In genomic region chr5:169416583-169417196, GRCh38 we compare ENCODE assay signal across 9 cellular contexts.
DNase-seq lines count a peak whose midpoint lies in the region; ATAC-seq and TF ChIP-seq lines count a peak whose summit lies in the region.
"Had no signal": no experiment of that assay in that cellular context is flagged by ENCODE, and none has a peak within 500 bp of the region (broad histone marks: within the 10 kb centered on the region; RNA-seq: fewer than 3 reads in every experiment).

No MANE protein-coding gene starts in this region.

- DNase-seq in HFFc6 (peak; percentile 73), iPS-NIHi11 (ENCODE audit: low spot score) (peak; percentile 27), putamen (ENCODE audit: low spot score) (no peak), NCI-H2029 (lab: John Stamatoyannopoulos, UW) (no peak), DMS114 treated with DMSO at 0.1 percent for 48 hours (lab: John Stamatoyannopoulos, UW; ENCODE audit: unreplicated experiment) (no peak)
- DNase-seq in activated CD4-positive, CD25-positive, alpha-beta regulatory T cell treated with anti-CD3 and anti-CD28 coated beads, Interleukin-2, amount 50 U/mL, for 72 hours, result no peak

- H3K4me1 Mint-ChIP-seq in HFFc6 (ENCODE audit: low read depth), result peaks cover 65% of the 10 kb centered on the region

- peaks cover 85% of the 10 kb centered on the region for H3K27me3 ChIP-seq in OCI-LY3 (ENCODE audit: low read depth, low read length)

- peaks cover 4% of the 10 kb centered on the region; the same call in 1 of the 2 replicates for H3K9me3 ChIP-seq in OCI-LY3 (ENCODE audit: insufficient read depth, low read length)

- no peaks in the 10 kb centered on the region for H3K36me3 ChIP-seq in OCI-LY3 (replicated peaks; ENCODE audit: low read depth, low read length)

- H3K4me1 ChIP-seq in OCI-LY3 (ENCODE audit: low read length), result peaks cover 42% of the 10 kb centered on the region

- H3K4me2 ChIP-seq in OCI-LY3 (ENCODE audit: low read length), result peak overlapping the region; percentile 75

- peak overlapping the region; percentile 58 for H3K4me3 ChIP-seq in OCI-LY3 (ENCODE audit: low read length)

- H3K4me3 Mint-ChIP-seq in HFFc6, result peak overlapping the region; percentile 38

- no peak overlapping the region for H3K9ac ChIP-seq in OCI-LY3 (ENCODE audit: low read length)

- 0 out of 2 replicates have a peak, but pooled peaks cover 5% of the 10 kb centered on the region for H4K20me1 ChIP-seq in OCI-LY3 (ENCODE audit: insufficient read depth, low read length)

- TF ChIP-seq CTCF in HFFc6 (IDR thresholded peaks at IDR 0.05) (no peak), OCI-LY3 (IDR thresholded peaks at IDR 0.05; ENCODE audit: low read depth, low read length) (no peak)

- peak; percentile 93 for ATAC-seq in GM18498 (IDR thresholded peaks at IDR 0.05; ENCODE audit: unreplicated experiment)

- peak overlapping the region; percentile 7; the same call in 1 of the 2 replicates for H3K27ac Mint-ChIP-seq in HFFc6
- H3K27ac Mint-ChIP-seq: IgD-negative memory B cell had no signal

- H2AFZ ChIP-seq in OCI-LY3 (ENCODE audit: low read depth, low read length), result no peak overlapping the region

- no peaks in the 10 kb centered on the region for H3K9me3 Mint-ChIP-seq in HFFc6
- H3K9me3 Mint-ChIP-seq: IgD-negative memory B cell had no signal

- H3K27me3 Mint-ChIP-seq in HFFc6 (ENCODE audit: insufficient read depth), result peaks cover 2% of the 10 kb centered on the region; the same call in 1 of the 2 replicates

- no peaks in the 10 kb centered on the region for H3K36me3 Mint-ChIP-seq in HFFc6 (ENCODE audit: low read depth)
- H3K36me3 Mint-ChIP-seq: IgD-negative memory B cell had no signal

- H3K27ac ChIP-seq in OCI-LY3 (ENCODE audit: low read length), result peak overlapping the region; percentile 24; the same call in 1 of the 2 replicates

- no peaks in the 10 kb centered on the region for H3K79me2 ChIP-seq in OCI-LY3 (ENCODE audit: low read length)

Comparison
In these comparisons a context has a peak if more than half of its experiments do, and no peak if none do; other contexts are left out.
1. DNase-seq: peak in HFFc6 (single experiment) and iPS-NIHi11 (single experiment); none in putamen (single experiment), NCI-H2029 (single experiment), activated CD4-positive, CD25-positive, alpha-beta regulatory T cell treated with anti-CD3 and anti-CD28 coated beads, Interleukin-2, amount 50 U/mL, for 72 hours (single experiment) and DMS114 treated with DMSO at 0.1 percent for 48 hours (single experiment).